ENCODE assay signal across 24 cellular contexts in genomic region chr1:57329001-57329400, GRCh38.
A peak's percentile ranks its signal among the peaks of the same experiment; 100 is the strongest.
DNase-seq lines count a peak whose midpoint lies in the region; ATAC-seq and TF ChIP-seq lines count a peak whose summit lies in the region.
"Had no signal": no experiment of that assay in that cellular context is flagged by ENCODE, and none has a peak within 500 bp of the region (broad histone marks: within the 10 kb centered on the region; RNA-seq: fewer than 3 reads in every experiment).

No MANE protein-coding gene starts in this region.

- no peaks in the 10 kb centered on the region for H3K36me3 Mint-ChIP-seq in endodermal cell (ENCODE audit: low read depth)
- H3K36me3 Mint-ChIP-seq: CD14-positive monocyte had no signal

- H4K91ac ChIP-seq in neuronal stem cell (ENCODE audit: low read depth, low read length, poor library complexity) = no peak overlapping the region

- H3K14ac ChIP-seq in neuronal stem cell (ENCODE audit: low read length) = no peak overlapping the region

- ATAC-seq in HG02763 (IDR thresholded peaks at IDR 0.05; ENCODE audit: unreplicated experiment) = no peak
- ATAC-seq: A549, GM12878 had no signal

- TF ChIP-seq CTCF in endodermal cell (conservative IDR thresholded peaks at IDR 0.05) (no peak), foreskin fibroblast (IDR thresholded peaks at IDR 0.05; ENCODE audit: low read depth, low read length) (no peak)

- no peaks in the 10 kb centered on the region for H3K9me3 ChIP-seq in endodermal cell (ENCODE audit: control insufficient read depth, low read length)
- no peaks in the 10 kb centered on the region for H3K9me3 ChIP-seq in neuronal stem cell (replicated peaks in 1 of 2; ENCODE audit: control insufficient read depth in 2 of 2, insufficient read depth in 1 of 2, low read depth in 1 of 2, low read length in 2 of 2)
- H3K9me3 ChIP-seq: A549, BE2C, HAP-1 had no signal

- no peaks in the 10 kb centered on the region for H3K36me3 ChIP-seq in endodermal cell (ENCODE audit: control insufficient read depth, insufficient read depth, low read length)
- no peaks in the 10 kb centered on the region for H3K36me3 ChIP-seq in neuronal stem cell (replicated peaks in 1 of 2; ENCODE audit: control insufficient read depth in 2 of 2, insufficient read depth in 2 of 2, low read length in 2 of 2)
- H3K36me3 ChIP-seq: BE2C; BLaER1 treated with 17β-estradiol and CSF1 and Interleukin-3, amounts not matched to agents 10 nM and 100 nM; HAP-1 had no signal

- DNase-seq in NCI-H82 (lab: John Stamatoyannopoulos, UW) = peak; percentile 92
- no peak for DNase-seq in endodermal cell
- peak; percentile 61 for DNase-seq in neuronal stem cell (ENCODE audit: low spot score)
- DNase-seq in foreskin fibroblast = no peak
- no peak for DNase-seq in NOMO-1 treated with dmso at 0.1 percent for 144 hours (lab: John Stamatoyannopoulos, UW; ENCODE audit: unreplicated experiment)
- DNase-seq in NCI-H1092 (lab: John Stamatoyannopoulos, UW) = no peak
- DNase-seq: 8988T; ACHN; AML-193; BE2C; Calu3; CD4-positive, alpha-beta T cell; CD8-positive, alpha-beta memory T cell; COR-L47; DMS153; DND-41; GOT3; HFFc6 had no signal

- H2AFZ ChIP-seq in neuronal stem cell (ENCODE audit: low read length) = no peak overlapping the region

- no peak overlapping the region for H2BK12ac ChIP-seq in neuronal stem cell (ENCODE audit: low read length)

- H3K9ac ChIP-seq in endodermal cell (ENCODE audit: extremely low read depth, low read length, poor library complexity, severe bottlenecking) (no peak overlapping the region), neuronal stem cell (ENCODE audit: low read depth, low read length, poor library complexity) (no peak overlapping the region)
- H3K9ac ChIP-seq: BLaER1 treated with 17β-estradiol and CSF1 and Interleukin-3, amounts not matched to agents 10 nM and 100 nM had no signal

- no peaks in the 10 kb centered on the region for H3K27me3 Mint-ChIP-seq in endodermal cell (ENCODE audit: insufficient read depth)

- H3K4me3 ChIP-seq in endodermal cell (ENCODE audit: low read length) = no peak overlapping the region
- H3K4me3 ChIP-seq in neuronal stem cell (ENCODE audit: low read length in 2 of 2) = no peak overlapping the region
- H3K4me3 ChIP-seq in foreskin fibroblast (ENCODE audit: low read depth in 1 of 2, low read length in 2 of 2) = no peak overlapping the region
- H3K4me3 ChIP-seq: A549; BLaER1 treated with 17β-estradiol and CSF1 and Interleukin-3, amounts not matched to agents 10 nM and 100 nM; GM12878; HAP-1 had no signal

- no peak overlapping the region for H3K18ac ChIP-seq in neuronal stem cell (ENCODE audit: low read length)

- H3K27ac Mint-ChIP-seq in endodermal cell = no peak overlapping the region
- H3K27ac Mint-ChIP-seq: CD14-positive monocyte; CD4-positive, alpha-beta T cell; CD8-positive, alpha-beta memory T cell; HFFc6 had no signal

- WGBS in endodermal cell (ENCODE audit: insufficient coverage in 1 of 2, insufficient read length in 1 of 2), 2 experiments = 74% methylated on average over 3 of the region's 3 CpGs; no CpG with 5 or more reads in 1 of the 2 experiments
- no CpG with 5 or more reads among the region's 3 CpGs for WGBS in neuronal stem cell (ENCODE audit: extremely low coverage in 2 of 2, insufficient read length in 2 of 2, insufficient replicate concordance in 1 of 2), 2 donors

- H3K9me3 Mint-ChIP-seq in endodermal cell = peaks cover 2% of the 10 kb centered on the region

- H2BK15ac ChIP-seq in neuronal stem cell (ENCODE audit: low read length) = no peak overlapping the region

- peak overlapping the region; percentile 8 for H3K4me3 Mint-ChIP-seq in endodermal cell
- H3K4me3 Mint-ChIP-seq: CD14-positive monocyte; CD4-positive, alpha-beta T cell; CD8-positive, alpha-beta memory T cell; HFFc6 had no signal

- H2BK5ac ChIP-seq in neuronal stem cell (ENCODE audit: low read length) = no peak overlapping the region

- H3K27me3 ChIP-seq in endodermal cell (ENCODE audit: control insufficient read depth, insufficient read depth, low read length, poor library complexity, severe bottlenecking) (no peaks in the 10 kb centered on the region), neuronal stem cell (ENCODE audit: control insufficient read depth in 3 of 3, insufficient read depth in 3 of 3, low read depth in 1 of 3, low read length in 3 of 3) (no peaks in the 10 kb centered on the region)
- H3K27me3 ChIP-seq: BE2C; BLaER1 treated with 17β-estradiol and CSF1 and Interleukin-3, amounts not matched to agents 10 nM and 100 nM had no signal

- no peak overlapping the region for H2BK120ac ChIP-seq in neuronal stem cell (ENCODE audit: low read depth, low read length)

- no peak overlapping the region for H4K8ac ChIP-seq in neuronal stem cell (ENCODE audit: low read depth, low read length)

- no peak overlapping the region for H3K4me2 ChIP-seq in neuronal stem cell (ENCODE audit: insufficient read depth, low read length, poor library complexity, severe bottlenecking)
- H3K4me2 ChIP-seq: A549; BLaER1 treated with 17β-estradiol and CSF1 and Interleukin-3, amounts not matched to agents 10 nM and 100 nM had no signal

- H3K79me1 ChIP-seq in neuronal stem cell (ENCODE audit: low read depth, low read length) = no peaks in the 10 kb centered on the region

- H3K27ac ChIP-seq in endodermal cell (ENCODE audit: low read depth, low read length) = no peak overlapping the region
- H3K27ac ChIP-seq in neuronal stem cell (replicated peaks; ENCODE audit: low read length) = no peak overlapping the region
- H3K27ac ChIP-seq: A549; BLaER1 treated with 17β-estradiol and CSF1 and Interleukin-3, amounts not matched to agents 10 nM and 100 nM had no signal

- H3K23ac ChIP-seq in neuronal stem cell (ENCODE audit: low read depth, low read length, poor library complexity) = no peak overlapping the region

- H3K4me1 ChIP-seq in endodermal cell (ENCODE audit: control insufficient read depth, insufficient read depth, low read length) = peaks cover 10% of the 10 kb centered on the region
- peaks cover 0 to 17% of the 10 kb centered on the region in 2 donors for H3K4me1 ChIP-seq in neuronal stem cell (ENCODE audit: control insufficient read depth in 2 of 2, insufficient read depth in 1 of 2, low read depth in 1 of 2, low read length in 2 of 2)
- H3K4me1 ChIP-seq: A549; BE2C; BLaER1 treated with 17β-estradiol and CSF1 and Interleukin-3, amounts not matched to agents 10 nM and 100 nM; HAP-1 had no signal

- H3K4ac ChIP-seq in neuronal stem cell (ENCODE audit: low read length) = no peak overlapping the region

- no peak overlapping the region for H2AK5ac ChIP-seq in neuronal stem cell (ENCODE audit: low read depth, low read length)

- peaks cover 56% of the 10 kb centered on the region for H3K4me1 Mint-ChIP-seq in endodermal cell
- H3K4me1 Mint-ChIP-seq: CD14-positive monocyte; CD8-positive, alpha-beta memory T cell had no signal

Comparison
In these comparisons a context has a peak if more than half of its experiments do, and no peak if none do; other contexts are left out.
1. DNase-seq: peak in NCI-H82 (single experiment) and neuronal stem cell (single experiment); none in endodermal cell (single experiment), foreskin fibroblast (0 of 2), NOMO-1 treated with dmso at 0.1 percent for 144 hours (single experiment) and NCI-H1092 (single experiment).